ENCODE assay signal across 7 cellular contexts in the genomic region with DNA sequence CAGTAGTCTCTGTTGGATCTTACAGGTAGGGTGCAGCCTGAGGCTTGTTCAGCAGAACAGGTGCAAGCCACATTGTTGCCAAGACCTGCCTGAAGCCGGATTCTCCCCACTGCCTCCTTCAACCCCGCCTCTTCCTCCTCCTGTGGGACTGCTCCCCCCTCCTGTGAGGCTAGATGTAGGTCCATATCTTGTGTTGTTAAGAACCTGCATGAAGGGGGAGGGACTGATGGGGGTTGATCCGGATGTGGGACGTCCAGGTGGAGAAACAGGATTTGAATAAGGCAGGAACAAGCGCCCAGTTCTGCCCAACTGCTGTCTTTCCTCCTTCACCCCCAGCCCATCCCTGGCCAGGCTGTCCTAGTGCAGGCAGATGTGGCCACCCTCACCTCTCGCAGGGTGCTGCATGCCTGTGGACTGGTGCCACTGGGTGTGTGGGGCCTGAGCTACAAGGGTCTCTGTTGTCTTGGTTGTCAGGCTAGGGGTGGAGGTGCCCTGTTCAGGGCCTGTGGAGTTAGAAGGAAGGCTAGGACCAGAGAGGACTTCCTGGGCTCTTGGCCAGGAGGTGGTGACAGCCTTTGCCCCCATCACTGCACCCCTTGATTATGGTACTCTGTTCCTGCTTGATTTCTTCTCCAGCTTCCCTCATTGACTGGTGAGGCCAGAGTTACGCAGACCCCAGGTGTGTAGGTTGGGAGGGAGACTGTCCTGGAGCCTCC. TPM values are rescaled to one million over a fixed set of nuclear protein-coding genes. Genes with fewer than 3 reads are reported as not detected.
DNase-seq lines count a peak whose midpoint lies in the region; ATAC-seq and TF ChIP-seq lines count a peak whose summit lies in the region.

No MANE protein-coding gene starts in this region.

- peak overlapping the region; percentile 97 for H3K4me3 Mint-ChIP-seq in activated CD4-positive, alpha-beta T cell treated with anti-CD3 and anti-CD28 coated beads, Interleukin-2, amount 10 ng/mL, durations not matched to agents 24 days and 14 days
- H3K4me3 Mint-ChIP-seq in stimulated activated memory B cell treated with anti-CD40 and anti-IgM and Interleukin-4, amounts not matched to agents 10 μg/mL and 1 μg/mL and 100 μg/mL, for 72 hours = peak overlapping the region; percentile 89

- H3K4me3 ChIP-seq in fibroblast of villous mesenchyme (ENCODE audit: low read depth, low read length) = peak overlapping the region; percentile 70

- H3K36me3 Mint-ChIP-seq in activated CD4-positive, alpha-beta T cell treated with anti-CD3 and anti-CD28 coated beads, Interleukin-2, amount 10 ng/mL, durations not matched to agents 24 days and 14 days (ENCODE audit: low read depth) = peaks cover 32% of the 10 kb centered on the region
- H3K36me3 Mint-ChIP-seq in stimulated activated memory B cell treated with anti-CD40 and anti-IgM and Interleukin-4, amounts not matched to agents 10 μg/mL and 1 μg/mL and 100 μg/mL, for 72 hours = peaks cover 20% of the 10 kb centered on the region

- ATAC-seq in stimulated activated memory B cell treated with anti-CD40 and anti-IgM and Interleukin-4, amounts not matched to agents 10 μg/mL and 1 μg/mL and 100 μg/mL, for 72 hours = no peak

- peaks cover 38% of the 10 kb centered on the region for H3K4me1 Mint-ChIP-seq in activated CD4-positive, alpha-beta T cell treated with anti-CD3 and anti-CD28 coated beads, Interleukin-2, amount 10 ng/mL, durations not matched to agents 24 days and 14 days
- peaks cover 61% of the 10 kb centered on the region for H3K4me1 Mint-ChIP-seq in stimulated activated memory B cell treated with anti-CD40 and anti-IgM and Interleukin-4, amounts not matched to agents 10 μg/mL and 1 μg/mL and 100 μg/mL, for 72 hours

- intact Hi-C loops in activated CD4-positive, alpha-beta T cell treated with anti-CD3 and anti-CD28 coated beads, Interleukin-2, amount 10 ng/mL, durations not matched to agents 24 days and 14 days (cut with micrococcal nuclease) = loop anchor here (5.0 kb wide), 2 partner anchors 190 to 955 kb away; a partner anchor contains a TSS

- no peaks in the 10 kb centered on the region for H3K9me3 Mint-ChIP-seq in activated CD4-positive, alpha-beta T cell treated with anti-CD3 and anti-CD28 coated beads, Interleukin-2, amount 10 ng/mL, durations not matched to agents 24 days and 14 days
- no peaks in the 10 kb centered on the region for H3K9me3 Mint-ChIP-seq in stimulated activated memory B cell treated with anti-CD40 and anti-IgM and Interleukin-4, amounts not matched to agents 10 μg/mL and 1 μg/mL and 100 μg/mL, for 72 hours

- no peak for TF ChIP-seq CTCF in fibroblast of villous mesenchyme (IDR thresholded peaks at IDR 0.05; ENCODE audit: insufficient read depth, low read depth, low read length)

- H3K27me3 Mint-ChIP-seq in activated CD4-positive, alpha-beta T cell treated with anti-CD3 and anti-CD28 coated beads, Interleukin-2, amount 10 ng/mL, durations not matched to agents 24 days and 14 days = peaks cover 5% of the 10 kb centered on the region
- no peaks in the 10 kb centered on the region for H3K27me3 Mint-ChIP-seq in stimulated activated memory B cell treated with anti-CD40 and anti-IgM and Interleukin-4, amounts not matched to agents 10 μg/mL and 1 μg/mL and 100 μg/mL, for 72 hours

- no peak overlapping the region for H3K27ac Mint-ChIP-seq in activated CD4-positive, alpha-beta T cell treated with anti-CD3 and anti-CD28 coated beads, Interleukin-2, amount 10 ng/mL, durations not matched to agents 24 days and 14 days
- peak overlapping the region; percentile 98 for H3K27ac Mint-ChIP-seq in stimulated activated memory B cell treated with anti-CD40 and anti-IgM and Interleukin-4, amounts not matched to agents 10 μg/mL and 1 μg/mL and 100 μg/mL, for 72 hours

- DNase-seq in HT-29 (ENCODE audit: low spot score) (peak; percentile 64), fibroblast of villous mesenchyme (ENCODE audit: low read depth) (peak; percentile 18), A172 (ENCODE audit: low spot score) (no peak), HPDE6-E6E7 (ENCODE audit: extremely low spot score) (no peak), Kasumi-1 (lab: John Stamatoyannopoulos, UW) (no peak)
- DNase-seq in activated CD4-positive, alpha-beta T cell treated with anti-CD3 and anti-CD28 coated beads, Interleukin-2, amount 10 ng/mL, durations not matched to agents 24 days and 14 days = peak; percentile 81

RNA-seq across cellular contexts. Expression of a gene that starts 1.4 kb away (rescaled TPM):
- total RNA-seq in HT-29 (2014; rRNA removed; shearing (Covaris generic)) = 49.6 and 61.2 TPM in 2 replicates
- total RNA-seq in activated CD4-positive, alpha-beta T cell treated with anti-CD3 and anti-CD28 coated beads, Interleukin-2, amount 10 ng/mL, durations not matched to agents 24 days and 14 days = 55.0 and 57.7 TPM in 2 replicates
- 2.2 and 2.9 TPM in 2 replicates for total RNA-seq in fibroblast of villous mesenchyme
- 1.5 and 3.3 TPM in 2 replicates for total RNA-seq in A172 (2014; rRNA removed; shearing (Covaris generic))

RNA-seq across cellular contexts. Expression of a gene that starts 17.1 kb away (rescaled TPM):
- total RNA-seq in HT-29 (2014; rRNA removed; shearing (Covaris generic)) = 105 and 114 TPM in 2 replicates
- total RNA-seq in activated CD4-positive, alpha-beta T cell treated with anti-CD3 and anti-CD28 coated beads, Interleukin-2, amount 10 ng/mL, durations not matched to agents 24 days and 14 days = 51.2 and 61.4 TPM in 2 replicates
- 70.0 and 71.8 TPM in 2 replicates for total RNA-seq in fibroblast of villous mesenchyme
- 70.3 and 74.7 TPM in 2 replicates for total RNA-seq in A172 (2014; rRNA removed; shearing (Covaris generic))

RNA-seq across cellular contexts. Expression of a gene that starts 26.9 kb away (rescaled TPM):
- not detected in 2 replicates for total RNA-seq in HT-29 (2014; rRNA removed; shearing (Covaris generic))
- 0.19 TPM in 1 of 2 replicates, not detected in the other for total RNA-seq in activated CD4-positive, alpha-beta T cell treated with anti-CD3 and anti-CD28 coated beads, Interleukin-2, amount 10 ng/mL, durations not matched to agents 24 days and 14 days
- 0.32 and 0.43 TPM in 2 replicates for total RNA-seq in fibroblast of villous mesenchyme
- total RNA-seq in A172 (2014; rRNA removed; shearing (Covaris generic)) = not detected in 2 replicates

RNA-seq across cellular contexts. Expression of a gene that starts 45.9 kb away (rescaled TPM):
- 0.05 TPM in 1 of 2 replicates, not detected in the other for total RNA-seq in HT-29 (2014; rRNA removed; shearing (Covaris generic))
- total RNA-seq in activated CD4-positive, alpha-beta T cell treated with anti-CD3 and anti-CD28 coated beads, Interleukin-2, amount 10 ng/mL, durations not matched to agents 24 days and 14 days = 10.4 and 12.4 TPM in 2 replicates
- total RNA-seq in fibroblast of villous mesenchyme = 2.2 and 7.7 TPM in 2 replicates
- total RNA-seq in A172 (2014; rRNA removed; shearing (Covaris generic)) = 2.3 and 3.3 TPM in 2 replicates

Comparison
In these comparisons a context has a peak if more than half of its experiments do, and no peak if none do; other contexts are left out.
1. DNase-seq: peak in HT-29 (single experiment), activated CD4-positive, alpha-beta T cell treated with anti-CD3 and anti-CD28 coated beads, Interleukin-2, amount 10 ng/mL, durations not matched to agents 24 days and 14 days (single experiment) and fibroblast of villous mesenchyme (single experiment); none in A172 (single experiment), HPDE6-E6E7 (single experiment) and Kasumi-1 (0 of 2).
2. RNA of a gene that starts 1.4 kb away (total RNA-seq): 49.6 to 61.2 TPM in HT-29 and 55.0 to 57.7 TPM in activated CD4-positive, alpha-beta T cell treated with anti-CD3 and anti-CD28 coated beads, Interleukin-2, amount 10 ng/mL, durations not matched to agents 24 days and 14 days; 2.2 to 2.9 TPM in fibroblast of villous mesenchyme and 1.5 to 3.3 TPM in A172; every median in the first group is over 10 times any median in the second.